Comparison of ENCODE assay signal across 1 cellular context in the genomic region with DNA sequence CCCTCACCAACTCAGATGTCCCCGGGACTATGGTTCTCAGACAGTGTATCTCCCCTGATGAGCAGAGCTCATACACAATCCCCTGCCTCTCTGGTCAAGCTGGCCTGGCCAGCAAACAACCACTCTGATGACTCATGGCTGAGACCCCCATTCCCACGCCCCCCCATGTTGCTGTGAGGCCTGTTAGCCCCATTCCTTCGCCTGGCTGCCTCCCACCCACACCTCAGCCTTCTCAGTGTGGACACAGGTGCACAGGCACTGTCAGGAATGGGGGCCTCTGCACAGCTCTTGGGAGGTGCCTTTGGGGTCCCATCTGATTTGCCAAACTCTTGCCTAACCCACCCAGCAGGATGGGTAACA.
TF ChIP-seq lines count a peak whose summit lies in the region.

No MANE protein-coding gene starts in this region.

TF ChIP-seq in liver, 16 proteins besides CTCF, POLR2A, EP300 and RAD21 (continued from another document):
- TF ChIP-seq, protein P1, sequence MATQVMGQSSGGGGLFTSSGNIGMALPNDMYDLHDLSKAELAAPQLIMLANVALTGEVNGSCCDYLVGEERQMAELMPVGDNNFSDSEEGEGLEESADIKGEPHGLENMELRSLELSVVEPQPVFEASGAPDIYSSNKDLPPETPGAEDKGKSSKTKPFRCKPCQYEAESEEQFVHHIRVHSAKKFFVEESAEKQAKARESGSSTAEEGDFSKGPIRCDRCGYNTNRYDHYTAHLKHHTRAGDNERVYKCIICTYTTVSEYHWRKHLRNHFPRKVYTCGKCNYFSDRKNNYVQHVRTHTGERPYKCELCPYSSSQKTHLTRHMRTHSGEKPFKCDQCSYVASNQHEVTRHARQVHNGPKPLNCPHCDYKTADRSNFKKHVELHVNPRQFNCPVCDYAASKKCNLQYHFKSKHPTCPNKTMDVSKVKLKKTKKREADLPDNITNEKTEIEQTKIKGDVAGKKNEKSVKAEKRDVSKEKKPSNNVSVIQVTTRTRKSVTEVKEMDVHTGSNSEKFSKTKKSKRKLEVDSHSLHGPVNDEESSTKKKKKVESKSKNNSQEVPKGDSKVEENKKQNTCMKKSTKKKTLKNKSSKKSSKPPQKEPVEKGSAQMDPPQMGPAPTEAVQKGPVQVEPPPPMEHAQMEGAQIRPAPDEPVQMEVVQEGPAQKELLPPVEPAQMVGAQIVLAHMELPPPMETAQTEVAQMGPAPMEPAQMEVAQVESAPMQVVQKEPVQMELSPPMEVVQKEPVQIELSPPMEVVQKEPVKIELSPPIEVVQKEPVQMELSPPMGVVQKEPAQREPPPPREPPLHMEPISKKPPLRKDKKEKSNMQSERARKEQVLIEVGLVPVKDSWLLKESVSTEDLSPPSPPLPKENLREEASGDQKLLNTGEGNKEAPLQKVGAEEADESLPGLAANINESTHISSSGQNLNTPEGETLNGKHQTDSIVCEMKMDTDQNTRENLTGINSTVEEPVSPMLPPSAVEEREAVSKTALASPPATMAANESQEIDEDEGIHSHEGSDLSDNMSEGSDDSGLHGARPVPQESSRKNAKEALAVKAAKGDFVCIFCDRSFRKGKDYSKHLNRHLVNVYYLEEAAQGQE (IDR thresholded peaks at IDR 0.05) = no peak
- TF ChIP-seq RXRA (IDR thresholded peaks at IDR 0.05) = peak in 1 of 2 donors; percentile 1
- no peak for TF ChIP-seq JUND (IDR thresholded peaks at IDR 0.05)
- TF ChIP-seq GABPA (IDR thresholded peaks at IDR 0.05 in 1 of 2, conservative IDR thresholded peaks at IDR 0.05 in 1 of 2) = no peak
TF ChIP-seq in liver: peak in this region for 1.
